17 cellular contexts compared by ENCODE assay signal in the genomic region with DNA sequence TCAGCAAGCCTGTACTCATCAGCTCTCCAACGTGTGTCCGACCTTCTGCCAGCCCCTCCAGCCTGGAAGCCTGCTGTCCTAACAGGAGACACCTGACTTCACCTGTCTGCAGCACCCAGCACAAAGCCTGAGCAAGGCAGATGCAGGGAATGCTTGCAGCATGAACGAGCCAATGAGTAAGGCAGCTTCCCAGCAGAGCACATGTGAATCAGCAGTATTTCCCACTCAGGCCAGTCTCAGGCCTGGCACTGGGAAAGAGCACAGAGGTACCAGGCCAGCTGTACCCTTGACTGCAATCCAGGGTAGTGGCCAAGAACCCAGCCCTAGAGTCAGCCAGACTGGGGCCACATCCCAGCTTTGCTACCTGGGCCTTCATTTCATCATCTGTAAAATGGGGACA.
DNase-seq lines count a peak whose midpoint lies in the region; ATAC-seq and TF ChIP-seq lines count a peak whose summit lies in the region.
"Had no signal": no experiment of that assay in that cellular context is flagged by ENCODE, and none has a peak within 500 bp of the region (broad histone marks: within the 10 kb centered on the region; RNA-seq: fewer than 3 reads in every experiment).

No MANE protein-coding gene starts in this region.

- no peak overlapping the region for H3K4me3 Mint-ChIP-seq in natural killer cell treated with Interleukin-12 subunit alpha and Interleukin-12 subunit beta and Interleukin-15 and Interleukin-18, amount 100 ng/mL, for 72 hours
- H3K4me3 Mint-ChIP-seq in natural killer cell (no peak overlapping the region), Caco-2 (ENCODE audit: unreplicated experiment) (no peak overlapping the region)

- DNase-seq in natural killer cell treated with Interleukin-12 subunit alpha and Interleukin-12 subunit beta and Interleukin-15 and Interleukin-18, amount 100 ng/mL, for 72 hours (ENCODE audit: low spot score) = no peak
- DNase-seq in natural killer cell (no peak), epithelial cell of prostate (ENCODE audit: low read depth, low spot score) (no peak), left lobe of liver (ENCODE audit: low spot score) (no peak), thyroid gland (peak; percentile 21 to 26), Caco-2 (no peak), midbrain (lab: John Stamatoyannopoulos, UW) (no peak)
- DNase-seq: C1 segment of cervical spinal cord, DND-41, MM.1S, NCI-H187, NCI-H345, NCI-H748 treated with DMSO at 0.1 percent for 48 hours, PC-3 had no signal

- no peaks in the 10 kb centered on the region for H3K9me3 ChIP-seq in thyroid gland
- no peaks in the 10 kb centered on the region for H3K9me3 ChIP-seq in Caco-2

- H3K27me3 ChIP-seq in thyroid gland (no peaks in the 10 kb centered on the region), Caco-2 (replicated peaks; ENCODE audit: control insufficient read depth, insufficient read depth, low read length) (no peaks in the 10 kb centered on the region)

- POLR2A ChIA-PET in Caco-2 (lab: Charles Lee) = no interaction called here

- H3K27ac ChIP-seq in epithelial cell of prostate (peak overlapping the region; percentile 36), thyroid gland (no peak overlapping the region)
- H3K27ac ChIP-seq: KMS-11 had no signal

- no peak overlapping the region for H3K27ac Mint-ChIP-seq in natural killer cell treated with Interleukin-12 subunit alpha and Interleukin-12 subunit beta and Interleukin-15 and Interleukin-18, amount 100 ng/mL, for 72 hours
- no peak overlapping the region for H3K27ac Mint-ChIP-seq in natural killer cell
- H3K27ac Mint-ChIP-seq in Caco-2 (ENCODE audit: unreplicated experiment) = no peak overlapping the region

- intact Hi-C loops in natural killer cell (cut with micrococcal nuclease) (no loop called here), thyroid gland (cut with DNase I) (no loop called here), Caco-2 (cut with micrococcal nuclease; ENCODE audit: unreplicated experiment) (no loop called here)

- H3K4me3 ChIP-seq in thyroid gland (replicated peaks in 1 of 3) (no peak overlapping the region), Caco-2 (ENCODE audit: low read depth, low read length) (no peak overlapping the region)

- H3K4me1 Mint-ChIP-seq in natural killer cell treated with Interleukin-12 subunit alpha and Interleukin-12 subunit beta and Interleukin-15 and Interleukin-18, amount 100 ng/mL, for 72 hours (ENCODE audit: low read depth in 2 of 2) = no peaks in the 10 kb centered on the region
- no peaks in the 10 kb centered on the region for H3K4me1 Mint-ChIP-seq in natural killer cell
- H3K4me1 Mint-ChIP-seq in Caco-2 (ENCODE audit: low read depth, unreplicated experiment) = no peaks in the 10 kb centered on the region

- CTCF ChIA-PET in Caco-2 (lab: Charles Lee) = no interaction called here

- H3K27me3 Mint-ChIP-seq in natural killer cell treated with Interleukin-12 subunit alpha and Interleukin-12 subunit beta and Interleukin-15 and Interleukin-18, amount 100 ng/mL, for 72 hours = peaks cover 7 to 12% of the 10 kb centered on the region in 2 donors
- peaks cover 0 to 10% of the 10 kb centered on the region in 2 donors for H3K27me3 Mint-ChIP-seq in natural killer cell (ENCODE audit: low read depth in 2 of 2)
- H3K27me3 Mint-ChIP-seq in Caco-2 (ENCODE audit: insufficient read depth, unreplicated experiment) = no peaks in the 10 kb centered on the region

- no peak for TF ChIP-seq CTCF in natural killer cell (IDR thresholded peaks at IDR 0.05)
- no peak for TF ChIP-seq CTCF in thyroid gland (IDR thresholded peaks at IDR 0.05)
- no peak for TF ChIP-seq CTCF in Caco-2 (IDR thresholded peaks at IDR 0.05; ENCODE audit: insufficient read depth in 1 of 2, low read depth in 1 of 2, low read length in 1 of 2, severe bottlenecking in 1 of 2, unreplicated experiment in 1 of 2)

- no peak for TF ChIP-seq POLR2A in thyroid gland (IDR thresholded peaks at IDR 0.05)

- H3K36me3 ChIP-seq in thyroid gland (no peaks in the 10 kb centered on the region), Caco-2 (ENCODE audit: control insufficient read depth, insufficient read depth, low read length) (no peaks in the 10 kb centered on the region)

- peak; percentile 8 to 30 for ATAC-seq in natural killer cell treated with Interleukin-12 subunit alpha and Interleukin-12 subunit beta and Interleukin-15 and Interleukin-18, amount 100 ng/mL, for 72 hours
- no peak for ATAC-seq in natural killer cell
- ATAC-seq in left lobe of liver = peak; percentile 51
- no peak for ATAC-seq in HG03565 (IDR thresholded peaks at IDR 0.05; ENCODE audit: unreplicated experiment)
- ATAC-seq: HepG2, PC-3 had no signal

- H3K4me1 ChIP-seq in thyroid gland = peaks cover 0 to 14% of the 10 kb centered on the region in 2 donors
- no peaks in the 10 kb centered on the region for H3K4me1 ChIP-seq in Caco-2

- no TSS peak for BruUV-seq in Caco-2 (replicated peaks; lab: Mats Ljungman, UMichigan)

- 68 to 83% methylated on average over 1 to 3 of the region's 3 CpGs for WGBS in thyroid gland, 2 donors

- no peaks in the 10 kb centered on the region for H3K36me3 Mint-ChIP-seq in natural killer cell treated with Interleukin-12 subunit alpha and Interleukin-12 subunit beta and Interleukin-15 and Interleukin-18, amount 100 ng/mL, for 72 hours
- H3K36me3 Mint-ChIP-seq in natural killer cell = no peaks in the 10 kb centered on the region
- H3K36me3 Mint-ChIP-seq in Caco-2 (ENCODE audit: insufficient read depth, unreplicated experiment) = no peaks in the 10 kb centered on the region

- H3K9me3 Mint-ChIP-seq in natural killer cell treated with Interleukin-12 subunit alpha and Interleukin-12 subunit beta and Interleukin-15 and Interleukin-18, amount 100 ng/mL, for 72 hours = no peaks in the 10 kb centered on the region
- H3K9me3 Mint-ChIP-seq in natural killer cell (no peaks in the 10 kb centered on the region), Caco-2 (ENCODE audit: unreplicated experiment) (no peaks in the 10 kb centered on the region)

Comparison
In these comparisons a context has a peak if more than half of its experiments do, and no peak if none do; other contexts are left out.
1. ATAC-seq: peak in natural killer cell treated with Interleukin-12 subunit alpha and Interleukin-12 subunit beta and Interleukin-15 and Interleukin-18, amount 100 ng/mL, for 72 hours (2 of 2) and left lobe of liver (single experiment); none in natural killer cell (0 of 3) and HG03565 (single experiment).
2. DNase-seq: peak in thyroid gland (2 of 2); none in natural killer cell treated with Interleukin-12 subunit alpha and Interleukin-12 subunit beta and Interleukin-15 and Interleukin-18, amount 100 ng/mL, for 72 hours (single experiment), natural killer cell (single experiment), epithelial cell of prostate (single experiment), left lobe of liver (single experiment), Caco-2 (0 of 2) and midbrain (single experiment).